12 cellular contexts compared by ENCODE assay signal in the genomic region with DNA sequence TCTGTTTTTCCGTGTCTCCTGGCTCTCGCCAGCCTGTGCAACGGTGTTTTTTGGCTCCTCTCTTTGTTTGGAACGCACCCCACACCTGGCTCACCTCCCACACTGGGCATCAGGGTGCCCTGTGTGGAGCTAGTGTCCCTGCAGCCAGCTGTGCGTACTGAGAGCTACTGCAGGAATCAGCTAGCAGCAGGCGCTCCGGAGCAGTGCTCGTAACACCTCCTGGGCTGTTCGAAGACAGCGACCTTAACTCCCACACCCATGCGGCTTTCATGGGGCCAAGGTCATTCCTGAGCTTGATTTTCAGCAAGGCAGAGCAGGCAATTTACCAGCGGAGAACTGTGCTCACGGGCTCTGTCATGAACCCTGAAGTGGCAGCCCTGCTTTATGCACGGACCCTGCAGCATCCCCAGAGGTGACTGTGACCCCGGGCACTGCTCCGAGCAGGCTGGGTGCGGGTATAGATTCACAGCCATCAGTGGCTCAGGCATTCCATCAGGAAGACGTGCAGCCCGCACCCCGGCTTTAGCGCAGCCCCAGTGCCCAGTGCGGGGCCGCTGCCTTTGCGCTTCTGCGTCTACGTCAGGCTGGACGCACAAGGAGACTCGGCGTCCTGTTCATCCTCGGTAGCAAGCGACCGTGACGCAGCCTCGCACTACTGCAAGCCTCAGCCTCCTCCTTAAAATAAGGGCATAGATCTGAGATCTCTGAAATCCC. TPM values are rescaled to one million over a fixed set of nuclear protein-coding genes. Genes with fewer than 3 reads are reported as not detected.
DNase-seq lines count a peak whose midpoint lies in the region; ATAC-seq and TF ChIP-seq lines count a peak whose summit lies in the region.
"Had no signal": no experiment of that assay in that cellular context is flagged by ENCODE, and none has a peak within 500 bp of the region (broad histone marks: within the 10 kb centered on the region; RNA-seq: fewer than 3 reads in every experiment).

No MANE protein-coding gene starts in this region.

- no peaks in the 10 kb centered on the region for H3K27me3 ChIP-seq in heart right ventricle
- H3K27me3 ChIP-seq in prostate gland (replicated peaks; ENCODE audit: insufficient read depth) = no peaks in the 10 kb centered on the region

- H3K27ac ChIP-seq in heart right ventricle = peak overlapping the region in 8 of 10 donors; percentile 70 to 88 (median 80)
- no peak overlapping the region for H3K27ac ChIP-seq in prostate gland
- H3K27ac ChIP-seq: parathyroid adenoma had no signal

- peaks cover 14 to 55% (median 39%) of the 10 kb centered on the region in 9 donors for H3K4me1 ChIP-seq in heart right ventricle
- H3K4me1 ChIP-seq in prostate gland (replicated peaks) = no peaks in the 10 kb centered on the region
- H3K4me1 ChIP-seq: parathyroid adenoma had no signal

- TF ChIP-seq POLR2A in prostate gland (IDR thresholded peaks at IDR 0.05) = no peak

- DNase-seq in COLO668 (lab: John Stamatoyannopoulos, UW; ENCODE audit: unreplicated experiment) = peak; percentile 8
- DNase-seq in NCI-H1694 (lab: John Stamatoyannopoulos, UW) = peak; percentile 35
- peak in 1 of 2 donors; percentile 55 for DNase-seq in heart right ventricle
- DNase-seq in sciatic nerve (ENCODE audit: low spot score) = peak; percentile 55
- DNase-seq in NCI-H146 treated with DMSO at 0.1 percent for 48 hours (lab: John Stamatoyannopoulos, UW; ENCODE audit: unreplicated experiment) = no peak
- no peak for DNase-seq in prostate gland (ENCODE audit: low spot score)
- DNase-seq: amniotic stem cell, NCI-H1105 treated with DMSO at 0.1 percent for 48 hours, NCI-H69 had no signal

- WGBS in heart right ventricle, 2 donors = 77 to 81% methylated on average over 34 of the region's 34 CpGs
- 80% methylated on average over 32 of the region's 34 CpGs for WGBS in prostate gland

- H3K9me3 ChIP-seq in heart right ventricle = no peaks in the 10 kb centered on the region
- H3K9me3 ChIP-seq in prostate gland = no peaks in the 10 kb centered on the region

- intact Hi-C loops in heart right ventricle (cut with DNase I) (loop anchor here in 6 of 10 donors (5.0 kb wide), 3 partner anchors 39 to 84 kb away; partner anchors contain the start of genes EIPR1 (in 1 of the 6) and TRAPPC12 (in 1 of the 6)), sciatic nerve (cut with DNase I) (no loop called here), prostate gland (cut with DNase I) (loop anchor here (5.0 kb wide), 1 partner anchor 116 kb away; the partner anchor contains the start of gene RPS7)

- ATAC-seq in heart right ventricle (peak in 7 of 8 donors; percentile 22 to 74 (median 48)), sciatic nerve (no peak), GM21723 (IDR thresholded peaks at IDR 0.05; ENCODE audit: unreplicated experiment) (no peak), GM19351 (IDR thresholded peaks at IDR 0.05; ENCODE audit: unreplicated experiment) (no peak)

- no peak for TF ChIP-seq CTCF in heart right ventricle (IDR thresholded peaks at IDR 0.05)
- no peak for TF ChIP-seq CTCF in prostate gland (IDR thresholded peaks at IDR 0.05)

- H3K36me3 ChIP-seq in heart right ventricle (peaks cover 0 to 84% (median 23%) of the 10 kb centered on the region in 9 donors), prostate gland (peaks cover 0 to 7% of the 10 kb centered on the region in 2 donors)

- no peak overlapping the region for H3K4me3 ChIP-seq in heart right ventricle
- H3K4me3 ChIP-seq in prostate gland = no peak overlapping the region

RNA-seq across cellular contexts. Expression of gene ADI1, which starts 58.3 kb away (rescaled TPM):
- 100 to 1,000 TPM; 100 to 204 (median 175) TPM for total RNA-seq in heart right ventricle
- 100 to 1,000 TPM in 1 of 2 donors, 10 to 100 TPM in 1; 49.2 to 126 TPM for polyA plus RNA-seq in heart right ventricle
- 52.9 TPM for total RNA-seq in sciatic nerve
- total RNA-seq in prostate gland = 100 to 1,000 TPM in 1 of 2 donors, 10 to 100 TPM in 1; 81.7 to 270 TPM

Comparison
In these comparisons a context has a peak if more than half of its experiments do, and no peak if none do; other contexts are left out.
1. DNase-seq: peak in COLO668 (single experiment), NCI-H1694 (single experiment) and sciatic nerve (single experiment); none in NCI-H146 treated with DMSO at 0.1 percent for 48 hours (single experiment) and prostate gland (single experiment).
2. ATAC-seq: peak in heart right ventricle (7 of 8); none in sciatic nerve (single experiment), GM21723 (single experiment) and GM19351 (single experiment).
3. H3K27ac ChIP-seq: peak in heart right ventricle (8 of 10); none in prostate gland (0 of 2).